Comparison of ENCODE assay signal across 1 cellular context in genomic region chr16:643050-643368, GRCh38.
TF ChIP-seq lines count a peak whose summit lies in the region.

No MANE protein-coding gene starts in this region.

TF ChIP-seq in IMR-90, 13 proteins besides CTCF, POLR2A, EP300 and RAD21 (continued from another document):
- TF ChIP-seq MAZ (IDR thresholded peaks at IDR 0.05; ENCODE audit: borderline replicate concordance, low read depth, low read length) (no peak), CEBPB (IDR thresholded peaks at IDR 0.05; ENCODE audit: low read depth, low read length) (no peak), RFX5 (IDR thresholded peaks at IDR 0.05; ENCODE audit: low read depth, low read length) (no peak), USF2 (IDR thresholded peaks at IDR 0.05; ENCODE audit: low read depth, low read length) (no peak), FOS (IDR thresholded peaks at IDR 0.05; ENCODE audit: low read depth, low read length) (no peak), MXI1 (IDR thresholded peaks at IDR 0.05; ENCODE audit: borderline replicate concordance, low read depth, low read length) (no peak)
